ENCODE assay signal across 24 cellular contexts in the genomic region with DNA sequence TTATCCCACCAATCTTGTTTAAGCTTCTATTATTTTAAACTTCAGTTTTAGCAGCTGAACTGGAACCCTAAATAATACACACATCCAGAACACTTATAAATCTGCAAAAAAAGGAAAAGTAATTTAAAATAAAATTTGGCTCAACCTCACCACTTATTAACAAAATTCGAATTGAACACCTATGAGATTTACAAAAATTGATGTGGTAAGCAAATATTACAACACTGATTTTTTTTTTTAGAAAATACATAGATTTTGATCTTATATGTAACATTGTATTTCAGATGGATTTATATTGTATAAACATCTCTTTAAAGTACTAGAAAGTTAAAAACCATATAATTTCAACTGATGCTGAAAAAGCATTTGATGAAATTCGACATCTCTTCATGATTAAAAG.
"Had no signal": no experiment of that assay in that cellular context is flagged by ENCODE, and none has a peak within 500 bp of the region (broad histone marks: within the 10 kb centered on the region; RNA-seq: fewer than 3 reads in every experiment).

No MANE protein-coding gene starts in this region.

- ATAC-seq: naive thymus-derived CD4-positive, alpha-beta T cell; natural killer cell; psoas muscle; right cardiac atrium; sciatic nerve; stimulated activated effector memory CD8-positive, alpha-beta T cell treated with anti-CD3 and anti-CD28 coated beads, Interleukin-12 subunit alpha, Interleukin-12 subunit beta, amount 100 ng/mL, for 72 hours; stimulated activated naive B cell treated with anti-CD40 and anti-IgM and Interleukin-4, amounts not matched to agents 10 μg/mL and 1 μg/mL and 100 μg/mL, for 72 hours had no signal

- H3K9me3 ChIP-seq: ovary, psoas muscle, stomach, thoracic aorta, tibial artery, transverse colon, vagina had no signal

- H3K27me3 ChIP-seq: neural progenitor cell, ovary, stomach, tibial artery, transverse colon, vagina had no signal

- H3K36me3 ChIP-seq: neural progenitor cell, ovary, stomach, thoracic aorta, tibial artery, transverse colon, vagina had no signal

- DNase-seq: naive thymus-derived CD4-positive, alpha-beta T cell; natural killer cell; occipital lobe; ovary; posterior cingulate gyrus; psoas muscle; right cardiac atrium; stimulated activated CD4-positive, alpha-beta T cell treated with anti-CD3 and anti-CD28 coated beads, Interleukin-15, amount 100 ng/mL, for 24 hours; stimulated activated CD4-positive, alpha-beta T cell treated with anti-CD3 and anti-CD28 coated beads, Interleukin-2, amount 100 ng/mL, for 24 hours; stimulated activated CD4-positive, alpha-beta T cell treated with anti-CD3 and anti-CD28 coated beads, Interleukin-2, amount 100 ng/mL, for 48 hours; stimulated activated CD4-positive, alpha-beta T cell treated with anti-CD3 and anti-CD28 coated beads, Interleukin-4, amount 100 ng/mL, for 24 hours; stimulated activated naive B cell treated with anti-CD40 and anti-IgM and Interleukin-4, amounts not matched to agents 10 μg/mL and 1 μg/mL and 100 μg/mL, for 72 hours; stimulated activated naive CD4-positive, alpha-beta T cell treated with Interleukin-2 at 50 U/mL for 16 hours; stomach; tibial artery; transverse colon had no signal

- H3K4me3 ChIP-seq: neural progenitor cell, ovary, psoas muscle, skin epidermis, stomach, thoracic aorta, tibial artery, transverse colon, vagina had no signal

- FAIRE-seq: urothelium cell line had no signal

- H3K27ac ChIP-seq: neural progenitor cell, ovary, parathyroid adenoma, psoas muscle, skin epidermis, stomach, thoracic aorta, tibial artery, transverse colon, vagina had no signal

- H3K79me2 ChIP-seq: parathyroid adenoma had no signal

- H3K9ac ChIP-seq: neural progenitor cell, parathyroid adenoma had no signal

- H2AFZ ChIP-seq: neural progenitor cell, parathyroid adenoma had no signal

- H3K4me2 ChIP-seq: neural progenitor cell had no signal

- H3K4me1 ChIP-seq: neural progenitor cell, parathyroid adenoma, psoas muscle, tibial artery, vagina had no signal
